In genomic region chr1:77413541-77414335, GRCh38 we compare ENCODE assay signal across 8 cellular contexts.
DNase-seq lines count a peak whose midpoint lies in the region; ATAC-seq, FAIRE-seq and TF ChIP-seq lines count a peak whose summit lies in the region.

No MANE protein-coding gene starts in this region.

- FAIRE-seq in GM12892 (lab: Jason Lieb, UNC), result peak; percentile 77

- H3K36me3 Mint-ChIP-seq in activated naive CD4-positive, alpha-beta T cell treated with anti-CD3 and anti-CD28 coated beads, Interleukin-2, amount 50 U/mL, for 72 hours, result peaks cover 34 to 44% of the 10 kb centered on the region in 2 donors

- TF ChIP-seq POLR2A in GM12892 (IDR thresholded peaks at IDR 0.05; ENCODE audit: low read depth, low read length), result no peak

- H3K27me3 ChIP-seq in BE2C, result no peaks in the 10 kb centered on the region

- H3K4me3 ChIP-seq in BE2C (ENCODE audit: low read depth, low read length), result no peak overlapping the region

- H3K4me1 ChIP-seq in BE2C, result no peaks in the 10 kb centered on the region

- peaks cover 13 to 19% of the 10 kb centered on the region in 2 donors for H3K9me3 Mint-ChIP-seq in activated naive CD4-positive, alpha-beta T cell treated with anti-CD3 and anti-CD28 coated beads, Interleukin-2, amount 50 U/mL, for 72 hours

- TF ChIP-seq CTCF in GM20000 (IDR thresholded peaks at IDR 0.05; ENCODE audit: extremely low read depth, missing control alignments) (no peak), BE2C (IDR thresholded peaks at IDR 0.05; ENCODE audit: low read depth, low read length) (no peak)

- H3K36me3 ChIP-seq in BE2C, result no peaks in the 10 kb centered on the region

- peak; percentile 81 for ATAC-seq in HG03342 (IDR thresholded peaks at IDR 0.05; ENCODE audit: unreplicated experiment)
- peak; percentile 31 to 64 for ATAC-seq in activated naive CD4-positive, alpha-beta T cell treated with anti-CD3 and anti-CD28 coated beads, Interleukin-2, amount 50 U/mL, for 72 hours

- no peaks in the 10 kb centered on the region for H3K9me3 ChIP-seq in BE2C

- no peak for DNase-seq in GM12892 (ENCODE audit: insufficient read length)
- peak; percentile 27 for DNase-seq in GM20000 (ENCODE audit: low spot score)
- no peak for DNase-seq in activated naive CD4-positive, alpha-beta T cell treated with anti-CD3 and anti-CD28 coated beads, Interleukin-2, amount 50 U/mL, for 72 hours (ENCODE audit: low spot score in 2 of 2)
- no peak for DNase-seq in HCEC 1CT
- DNase-seq in BE2C, result no peak
- no peak for DNase-seq in stimulated activated CD4-positive, alpha-beta T cell treated with anti-CD3 and anti-CD28 coated beads, Interleukin-4, amount 100 ng/mL, for 24 hours
- DNase-seq in hippocampal formation (lab: John Stamatoyannopoulos, UW), result no peak

- H3K27ac Mint-ChIP-seq in activated naive CD4-positive, alpha-beta T cell treated with anti-CD3 and anti-CD28 coated beads, Interleukin-2, amount 50 U/mL, for 72 hours, result peak overlapping the region; percentile 2 to 47
